Comparison of ENCODE assay signal across 35 cellular contexts in genomic region chr3:69359916-69360315, GRCh38. TPM values are rescaled to one million over a fixed set of nuclear protein-coding genes. Genes with fewer than 3 reads are reported as not detected.
"Had no signal": no experiment of that assay in that cellular context is flagged by ENCODE, and none has a peak within 500 bp of the region (broad histone marks: within the 10 kb centered on the region; RNA-seq: fewer than 3 reads in every experiment).

No MANE protein-coding gene starts in this region.

- H3K4me3 Mint-ChIP-seq: activated B cell treated with CpG ODN at 0.5 μM for 24 hours; activated CD4-positive, alpha-beta memory T cell treated with anti-CD3 and anti-CD28 coated beads for 36 hours; activated naive CD4-positive, alpha-beta T cell treated with anti-CD3 and anti-CD28 coated beads for 36 hours; activated naive CD8-positive, alpha-beta T cell; activated naive CD8-positive, alpha-beta T cell treated with anti-CD3 and anti-CD28 coated beads, Interleukin-2, amount 50 U/mL, for 24 hours; activated T-cell treated with anti-CD3 and anti-CD28 coated beads, Interleukin-2, amount 50 U/mL, for 4 hours; activated T-helper 1 cell treated with anti-CD3 and anti-CD28 coated beads, Interleukin-12 subunit alpha, Interleukin-12 subunit beta, Interleukin-2, Interleukin-4 antibody, amounts not matched to agents 30 ng/mL and 10 ng/mL and 1 ng/mL, durations not matched to agents 14 hours and 24 hours and 36 hours had no signal

- H3K36me3 Mint-ChIP-seq: activated CD4-positive, alpha-beta memory T cell treated with anti-CD3 and anti-CD28 coated beads for 36 hours; activated naive CD8-positive, alpha-beta T cell had no signal

- H3K4me3 ChIP-seq: PC-9 had no signal

- DNase-seq: activated B cell treated with CpG ODN at 0.5 μM for 24 hours; activated CD4-positive, alpha-beta memory T cell treated with anti-CD3 and anti-CD28 coated beads for 36 hours; activated CD4-positive, alpha-beta T cell treated with anti-CD3 and anti-CD28 coated beads for 4 hours; activated CD4-positive, alpha-beta T cell treated with anti-CD3 and anti-CD28 coated beads, Interleukin-2, amount 50 U/mL, for 1 hour; activated CD4-positive, CD25-positive, alpha-beta regulatory T cell treated with anti-CD3 and anti-CD28 coated beads, Interleukin-2, amount 50 U/mL, for 72 hours; activated CD8-positive, alpha-beta memory T cell treated with anti-CD3 and anti-CD28 coated beads, Interleukin-2, amount 50 U/mL, for 4 hours; activated gamma-delta T cell treated with Interleukin-2 at 50 U/mL for 16 hours; activated naive CD4-positive, alpha-beta T cell treated with anti-CD3 and anti-CD28 coated beads for 36 hours; activated naive CD8-positive, alpha-beta T cell treated with anti-CD3 and anti-CD28 coated beads, Interleukin-2, amount 50 U/mL, for 24 hours; activated T-cell treated with anti-CD3 and anti-CD28 coated beads for 4 hours; activated T-cell treated with anti-CD3 and anti-CD28 coated beads, Interleukin-2, amount 50 U/mL, for 4 hours; anterior cingulate cortex; brain microvascular endothelial cell; MM.1S; MV-4-11; NCI-H1092; NCI-H1436 treated with DMSO at 0.1 percent for 48 hours; NCI-H1694 treated with DMSO at 0.1 percent for 48 hours; NCI-H2029; NCI-H345; NCI-H510A; NCI-H526; NCI-H748 treated with DMSO at 0.1 percent for 48 hours; NK-92 treated with Interleukin-12 subunit alpha and Interleukin-12 subunit beta, amount 100 ng/mL, for 24 hours; PC-9; Right ventricle myocardium superior; SW 1271; T-helper 1 cell; T-helper 2 cell; T-helper 9 cell had no signal

- H3K36me3 ChIP-seq: brain microvascular endothelial cell had no signal

- H3K4me1 Mint-ChIP-seq: activated naive CD8-positive, alpha-beta T cell treated with anti-CD3 and anti-CD28 coated beads, Interleukin-2, amount 50 U/mL, for 24 hours had no signal

- H3K27ac Mint-ChIP-seq: activated B cell treated with CpG ODN at 0.5 μM for 24 hours; activated CD4-positive, alpha-beta memory T cell treated with anti-CD3 and anti-CD28 coated beads for 36 hours; activated naive CD4-positive, alpha-beta T cell treated with anti-CD3 and anti-CD28 coated beads for 36 hours; activated naive CD8-positive, alpha-beta T cell; activated naive CD8-positive, alpha-beta T cell treated with anti-CD3 and anti-CD28 coated beads, Interleukin-2, amount 50 U/mL, for 24 hours; activated T-helper 1 cell treated with anti-CD3 and anti-CD28 coated beads, Interleukin-12 subunit alpha, Interleukin-12 subunit beta, Interleukin-2, Interleukin-4 antibody, amounts not matched to agents 30 ng/mL and 10 ng/mL and 1 ng/mL, durations not matched to agents 14 hours and 24 hours and 36 hours had no signal

- H3K27me3 ChIP-seq: brain microvascular endothelial cell had no signal

- H3K27ac ChIP-seq: brain microvascular endothelial cell, KMS-11, PC-9, VCaP had no signal

- ATAC-seq: activated naive CD8-positive, alpha-beta T cell treated with anti-CD3 and anti-CD28 coated beads, Interleukin-2, amount 50 U/mL, for 24 hours; activated T-cell treated with anti-CD3 and anti-CD28 coated beads, Interleukin-2, amount 50 U/mL, for 4 hours had no signal

RNA-seq across cellular contexts. Expression of gene FRMD4B, which starts 26.0 kb away (rescaled TPM):
- total RNA-seq: activated B cell treated with CpG ODN at 0.5 μM for 24 hours, OCI-LY7 had no signal
